In genomic region chr14:42428996-42429395, GRCh38 we compare ENCODE assay signal across 11 cellular contexts.
DNase-seq lines count a peak whose midpoint lies in the region; ATAC-seq and TF ChIP-seq lines count a peak whose summit lies in the region.
"Had no signal": no experiment of that assay in that cellular context is flagged by ENCODE, and none has a peak within 500 bp of the region (broad histone marks: within the 10 kb centered on the region; RNA-seq: fewer than 3 reads in every experiment).

No MANE protein-coding gene starts in this region.

- TF ChIP-seq POLR2A in stomach (IDR thresholded peaks at IDR 0.05) (no peak), sigmoid colon (IDR thresholded peaks at IDR 0.05) (no peak)

- 9 to 47% (median 25%) methylated on average over 1 of the region's 1 CpG for WGBS in stomach, 5 donors
- 20 to 28% methylated on average over 1 of the region's 1 CpG for WGBS in sigmoid colon, 2 donors

- in situ Hi-C loops in Caki2 (cut with HindIII; ENCODE audit: low pct_unique_long_range_greater_than_20kb, low sequenced_read_pairs) (no loop called here), ACHN (cut with HindIII; ENCODE audit: low pct_ligation_motif_present, low pct_unique_long_range_greater_than_20kb, low sequenced_read_pairs) (no loop called here)

- TF ChIP-seq CTCF in MM.1S (IDR thresholded peaks at IDR 0.05; ENCODE audit: low read length): no peak
- no peak for TF ChIP-seq CTCF in stomach (IDR thresholded peaks at IDR 0.05)
- TF ChIP-seq CTCF in sigmoid colon (IDR thresholded peaks at IDR 0.05): no peak

- no peak for TF ChIP-seq EP300 in stomach (IDR thresholded peaks at IDR 0.05)
- no peak for TF ChIP-seq EP300 in sigmoid colon (IDR thresholded peaks at IDR 0.05)

- intact Hi-C loops in stomach (cut with DNase I; ENCODE audit: low total_unique reads) (no loop called here), sigmoid colon (cut with DNase I) (no loop called here)

- H3F3A ChIP-seq in MM.1S (ENCODE audit: insufficient read depth, low read length): no peaks in the 10 kb centered on the region; the same call in 1 of the 2 replicates

- H3K9me2 ChIP-seq in MM.1S (replicated peaks; ENCODE audit: insufficient read depth, low read length): no peaks in the 10 kb centered on the region

- peak; percentile 27 for DNase-seq in Caki2 (ENCODE audit: low read depth)
- DNase-seq in MM.1S: peak; percentile 88
- no peak for DNase-seq in NCI-H2081 (lab: John Stamatoyannopoulos, UW)
- no peak for DNase-seq in ACHN
- DNase-seq in stomach: no peak
- no peak for DNase-seq in sigmoid colon
- DNase-seq: activated CD4-positive, CD25-positive, alpha-beta regulatory T cell treated with anti-CD3 and anti-CD28 coated beads, Interleukin-2, amount 50 U/mL, for 72 hours; AML-193; stimulated activated CD4-positive, alpha-beta T cell treated with anti-CD3 and anti-CD28 coated beads, Interleukin-2, amount 100 ng/mL, for 48 hours had no signal

- H3K9me3 ChIP-seq in MM.1S (replicated peaks; ENCODE audit: insufficient read depth, low read length) (no peaks in the 10 kb centered on the region), stomach (peaks cover 0 to 20% (median 9%) of the 10 kb centered on the region in 4 donors), sigmoid colon (no peaks in the 10 kb centered on the region)

- H3K9ac ChIP-seq in MM.1S (ENCODE audit: low read length): peak overlapping the region; percentile 13; the same call in 1 of the 2 replicates

- H2AFZ ChIP-seq in MM.1S (ENCODE audit: low read length): peak overlapping the region; percentile 63

- H3K4me1 ChIP-seq in MM.1S (ENCODE audit: low read length) (peaks cover 11% of the 10 kb centered on the region), stomach (no peaks in the 10 kb centered on the region), sigmoid colon (no peaks in the 10 kb centered on the region)

- peak overlapping the region; percentile 63; the same call in 1 of the 2 replicates for H3K27ac ChIP-seq in MM.1S (ENCODE audit: low read length)
- no peak overlapping the region for H3K27ac ChIP-seq in stomach
- no peak overlapping the region for H3K27ac ChIP-seq in sigmoid colon

- peak; percentile 97 for ATAC-seq in GM19328 (IDR thresholded peaks at IDR 0.05; ENCODE audit: unreplicated experiment)
- ATAC-seq in HG02870 (IDR thresholded peaks at IDR 0.05; ENCODE audit: unreplicated experiment): peak; percentile 95

- H3K27me3 ChIP-seq in MM.1S (replicated peaks; ENCODE audit: insufficient read depth, low read length): no peaks in the 10 kb centered on the region
- H3K27me3 ChIP-seq in stomach: no peaks in the 10 kb centered on the region
- H3K27me3 ChIP-seq in sigmoid colon: no peaks in the 10 kb centered on the region

- H3K36me3 ChIP-seq in MM.1S (replicated peaks; ENCODE audit: insufficient read depth, low read length) (no peaks in the 10 kb centered on the region), stomach (no peaks in the 10 kb centered on the region), sigmoid colon (no peaks in the 10 kb centered on the region)

- no peak overlapping the region for H3K4me3 ChIP-seq in MM.1S (ENCODE audit: low read length)
- H3K4me3 ChIP-seq in stomach: no peak overlapping the region
- no peak overlapping the region for H3K4me3 ChIP-seq in sigmoid colon

- H3K4me2 ChIP-seq in MM.1S (ENCODE audit: low read depth, low read length): peak overlapping the region; percentile 32; the same call in 1 of the 2 replicates

- H3K79me2 ChIP-seq in MM.1S (ENCODE audit: low read length): no peaks in the 10 kb centered on the region

- H4K20me1 ChIP-seq in MM.1S (ENCODE audit: insufficient read depth, low read length): no peaks in the 10 kb centered on the region

Comparison
In these comparisons a context has a peak if more than half of its experiments do, and no peak if none do; other contexts are left out.
1. DNase-seq: peak in Caki2 (single experiment) and MM.1S (single experiment); none in NCI-H2081 (0 of 2), ACHN (single experiment), stomach (single experiment) and sigmoid colon (single experiment).